18 cellular contexts compared by ENCODE assay signal in the genomic region with DNA sequence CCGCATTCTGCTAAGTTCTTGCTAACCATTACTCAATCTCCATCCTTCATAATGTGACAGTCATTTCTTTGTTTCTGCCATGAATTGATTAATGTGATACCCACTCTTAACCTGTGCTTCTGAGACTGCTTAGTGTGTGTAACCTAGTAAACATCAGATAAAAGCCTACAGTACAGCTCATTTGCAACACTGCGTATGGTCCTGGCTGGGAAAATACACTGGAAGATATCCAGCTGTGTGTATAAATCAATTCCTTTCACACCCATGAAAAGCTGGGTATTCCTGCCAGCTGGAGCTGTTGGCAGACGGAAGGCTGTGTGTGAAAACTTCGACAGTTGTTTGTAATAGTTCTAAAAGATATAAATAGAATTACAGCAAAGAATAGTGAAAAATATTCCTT.
DNase-seq lines count a peak whose midpoint lies in the region; ATAC-seq and TF ChIP-seq lines count a peak whose summit lies in the region.
"Had no signal": no experiment of that assay in that cellular context is flagged by ENCODE, and none has a peak within 500 bp of the region (broad histone marks: within the 10 kb centered on the region; RNA-seq: fewer than 3 reads in every experiment).

No MANE protein-coding gene starts in this region.

- CTCF ChIA-PET in HEK293T (lab: Yijun Ruan, JAX), result no interaction called here

- H3K4me1 Mint-ChIP-seq in activated T-helper 17 cell treated with anti-CD3 and anti-CD28 coated beads, Interleukin-2, amount 50 U/mL, for 72 hours, result no peaks in the 10 kb centered on the region
- H3K4me1 Mint-ChIP-seq in type B pancreatic cell (ENCODE audit: unreplicated experiment), result peaks cover 5% of the 10 kb centered on the region
- H3K4me1 Mint-ChIP-seq: activated naive CD8-positive, alpha-beta T cell treated with anti-CD3 and anti-CD28 coated beads, Interleukin-2, amount 10 ng/mL, durations not matched to agents 7 days and 5 days had no signal

- no peaks in the 10 kb centered on the region for H3K36me3 Mint-ChIP-seq in activated T-helper 17 cell treated with anti-CD3 and anti-CD28 coated beads, Interleukin-2, amount 50 U/mL, for 72 hours (ENCODE audit: low read depth)
- H3K36me3 Mint-ChIP-seq in type B pancreatic cell, result no peaks in the 10 kb centered on the region
- H3K36me3 Mint-ChIP-seq: activated naive CD8-positive, alpha-beta T cell treated with anti-CD3 and anti-CD28 coated beads, Interleukin-2, amount 10 ng/mL, durations not matched to agents 7 days and 5 days had no signal

- no peak for DNase-seq in HEK293T (ENCODE audit: extremely low spot score)
- DNase-seq in NCI-H2081 (lab: John Stamatoyannopoulos, UW), result peak; percentile 52 to 87
- peak; percentile 31 for DNase-seq in astrocyte of the hippocampus (ENCODE audit: low read depth, low spot score)
- DNase-seq in posterior cingulate gyrus, result peak in 7 of 10 donors; percentile 7 to 78 (median 32)
- DNase-seq in activated CD4-positive, alpha-beta T cell treated with anti-CD3 and anti-CD28 coated beads, Interleukin-2, amount 50 U/mL, for 4 hours, result no peak
- DNase-seq in type B pancreatic cell (ENCODE audit: extremely low spot score, unreplicated experiment), result no peak
- DNase-seq: activated CD4-positive, CD25-positive, alpha-beta regulatory T cell; activated CD8-positive, alpha-beta memory T cell treated with anti-CD3 and anti-CD28 coated beads, Interleukin-2, amount 50 U/mL, for 48 hours; activated naive CD8-positive, alpha-beta T cell treated with anti-CD3 and anti-CD28 coated beads, Interleukin-2, amount 10 ng/mL, durations not matched to agents 7 days and 5 days; central memory CD4-positive, alpha-beta T cell; EL; HFFc6; KG1; stimulated activated CD4-positive, alpha-beta T cell treated with anti-CD3 and anti-CD28 coated beads, Interleukin-15, amount 100 ng/mL, for 24 hours; testis had no signal

- intact Hi-C loops in posterior cingulate gyrus (cut with DNase I), result no loop called here

- POLR2A ChIA-PET in HEK293T (lab: Yijun Ruan, JAX), result no interaction called here

- H3K27me3 Mint-ChIP-seq in activated T-helper 17 cell treated with anti-CD3 and anti-CD28 coated beads, Interleukin-2, amount 50 U/mL, for 72 hours, result no peaks in the 10 kb centered on the region
- H3K27me3 Mint-ChIP-seq in type B pancreatic cell, result no peaks in the 10 kb centered on the region
- H3K27me3 Mint-ChIP-seq: activated naive CD8-positive, alpha-beta T cell treated with anti-CD3 and anti-CD28 coated beads, Interleukin-2, amount 10 ng/mL, durations not matched to agents 7 days and 5 days; progenitor cell of endocrine pancreas had no signal

- ATAC-seq in activated T-helper 17 cell treated with anti-CD3 and anti-CD28 coated beads, Interleukin-2, amount 50 U/mL, for 72 hours (replicated peaks), result no peak
- ATAC-seq: Panc1 had no signal

- H3K27ac Mint-ChIP-seq in activated T-helper 17 cell treated with anti-CD3 and anti-CD28 coated beads, Interleukin-2, amount 50 U/mL, for 72 hours, result no peak overlapping the region
- no peak overlapping the region for H3K27ac Mint-ChIP-seq in type B pancreatic cell
- H3K27ac Mint-ChIP-seq: activated naive CD8-positive, alpha-beta T cell treated with anti-CD3 and anti-CD28 coated beads, Interleukin-2, amount 10 ng/mL, durations not matched to agents 7 days and 5 days; HFFc6; progenitor cell of endocrine pancreas had no signal

- peaks cover 12% of the 10 kb centered on the region for H3K9me3 Mint-ChIP-seq in activated T-helper 17 cell treated with anti-CD3 and anti-CD28 coated beads, Interleukin-2, amount 50 U/mL, for 72 hours
- no peaks in the 10 kb centered on the region for H3K9me3 Mint-ChIP-seq in type B pancreatic cell

- no peak for TF ChIP-seq CTCF in type B pancreatic cell (conservative IDR thresholded peaks at IDR 0.05)

- H3K4me3 Mint-ChIP-seq in activated T-helper 17 cell treated with anti-CD3 and anti-CD28 coated beads, Interleukin-2, amount 50 U/mL, for 72 hours, result no peak overlapping the region
- H3K4me3 Mint-ChIP-seq in type B pancreatic cell, result no peak overlapping the region
- H3K4me3 Mint-ChIP-seq: activated naive CD8-positive, alpha-beta T cell treated with anti-CD3 and anti-CD28 coated beads, Interleukin-2, amount 10 ng/mL, durations not matched to agents 7 days and 5 days; HFFc6 had no signal

TF ChIP-seq in HEK293T, 16 proteins besides CTCF, POLR2A, EP300 and RAD21:
- TF ChIP-seq TARDBP (IDR thresholded peaks at IDR 0.05) (no peak), SUZ12 (IDR thresholded peaks at IDR 0.05) (no peak), ELF4 (IDR thresholded peaks at IDR 0.05) (no peak), L3MBTL2 (conservative IDR thresholded peaks at IDR 0.05) (no peak), ZNF384 (IDR thresholded peaks at IDR 0.05) (no peak), FOXA1 (IDR thresholded peaks at IDR 0.05) (no peak)
- TF ChIP-seq, protein P1, sequence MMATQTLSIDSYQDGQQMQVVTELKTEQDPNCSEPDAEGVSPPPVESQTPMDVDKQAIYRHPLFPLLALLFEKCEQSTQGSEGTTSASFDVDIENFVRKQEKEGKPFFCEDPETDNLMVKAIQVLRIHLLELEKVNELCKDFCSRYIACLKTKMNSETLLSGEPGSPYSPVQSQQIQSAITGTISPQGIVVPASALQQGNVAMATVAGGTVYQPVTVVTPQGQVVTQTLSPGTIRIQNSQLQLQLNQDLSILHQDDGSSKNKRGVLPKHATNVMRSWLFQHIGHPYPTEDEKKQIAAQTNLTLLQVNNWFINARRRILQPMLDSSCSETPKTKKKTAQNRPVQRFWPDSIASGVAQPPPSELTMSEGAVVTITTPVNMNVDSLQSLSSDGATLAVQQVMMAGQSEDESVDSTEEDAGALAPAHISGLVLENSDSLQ (IDR thresholded peaks at IDR 0.05), result peak; percentile 74

Comparison
In these comparisons a context has a peak if more than half of its experiments do, and no peak if none do; other contexts are left out.
1. DNase-seq: peak in NCI-H2081 (2 of 2), astrocyte of the hippocampus (single experiment) and posterior cingulate gyrus (7 of 10); none in HEK293T (single experiment), activated CD4-positive, alpha-beta T cell treated with anti-CD3 and anti-CD28 coated beads, Interleukin-2, amount 50 U/mL, for 4 hours (0 of 2) and type B pancreatic cell (single experiment).